ENCODE assay signal across 17 cellular contexts in genomic region chr1:202234331-202235002, GRCh38. TPM values are rescaled to one million over a fixed set of nuclear protein-coding genes. Genes with fewer than 3 reads are reported as not detected.
A peak's percentile ranks its signal among the peaks of the same experiment; 100 is the strongest.
DNase-seq lines count a peak whose midpoint lies in the region; ATAC-seq, FAIRE-seq and TF ChIP-seq lines count a peak whose summit lies in the region.
"Had no signal": no experiment of that assay in that cellular context is flagged by ENCODE, and none has a peak within 500 bp of the region (broad histone marks: within the 10 kb centered on the region; RNA-seq: fewer than 3 reads in every experiment).

No MANE protein-coding gene starts in this region.

- H3K36me3 Mint-ChIP-seq in osteocyte (ENCODE audit: unreplicated experiment): peaks cover 3% of the 10 kb centered on the region
- H3K36me3 Mint-ChIP-seq: CD4-positive, CD25-positive, alpha-beta regulatory T cell had no signal

- FAIRE-seq in HTR-8/SVneo (lab: Jason Lieb, UNC): no peak

- H3K27ac ChIP-seq in coronary artery: peak overlapping the region; percentile 78 to 96
- H3K27ac ChIP-seq: thyroid gland had no signal

- ATAC-seq in GM19397 (IDR thresholded peaks at IDR 0.05; ENCODE audit: unreplicated experiment): no peak
- ATAC-seq: SK-N-SH treated with all-trans-retinoic acid at 6 μM for 48 hours had no signal

- H3K4me3 ChIP-seq in coronary artery: no peak overlapping the region
- H3K4me3 ChIP-seq: thyroid gland had no signal

- peak overlapping the region; percentile 94 for H3K27ac Mint-ChIP-seq in osteocyte (ENCODE audit: unreplicated experiment)

- peaks cover 50% of the 10 kb centered on the region for H3K4me1 Mint-ChIP-seq in osteocyte (ENCODE audit: unreplicated experiment)

- H3K9me3 Mint-ChIP-seq in osteocyte (ENCODE audit: unreplicated experiment): no peaks in the 10 kb centered on the region

- peak; percentile 74 for DNase-seq in DMS 273 treated with DMSO at 0.1 percent for 48 hours (lab: John Stamatoyannopoulos, UW)
- peak; percentile 23 for DNase-seq in OCI-M1 (lab: John Stamatoyannopoulos, UW)
- no peak for DNase-seq in coronary artery (ENCODE audit: low spot score)
- no peak for DNase-seq in osteocyte (ENCODE audit: extremely low spot score, unreplicated experiment)
- no peak for DNase-seq in GM10266 (ENCODE audit: extremely low spot score)
- DNase-seq in NCI-H82 treated with DMSO at 0.1 percent for 48 hours (lab: John Stamatoyannopoulos, UW; ENCODE audit: unreplicated experiment): no peak
- DNase-seq in HTR-8/SVneo (ENCODE audit: insufficient read length, low spot score): no peak
- DNase-seq: CD4-positive, CD25-positive, alpha-beta regulatory T cell; central memory CD4-positive, alpha-beta T cell; MM.1S; NCI-H2107; stimulated activated CD4-positive, alpha-beta T cell treated with anti-CD3 and anti-CD28 coated beads, Interleukin-2, amount 100 ng/mL, for 24 hours; stimulated activated CD8-positive, alpha-beta memory T cell treated with anti-CD3 and anti-CD28 coated beads, Interleukin-4, amount 100 ng/mL, for 48 hours; thyroid gland had no signal

- TF ChIP-seq CTCF in coronary artery (IDR thresholded peaks at IDR 0.05): no peak
- no peak for TF ChIP-seq CTCF in osteocyte (IDR thresholded peaks at IDR 0.05)
- TF ChIP-seq CTCF in GM10266 (IDR thresholded peaks at IDR 0.05; ENCODE audit: control insufficient read depth, insufficient read depth, low read depth, missing control alignments): no peak

- no peak overlapping the region for H3K4me3 Mint-ChIP-seq in osteocyte (ENCODE audit: unreplicated experiment)

- H3K27me3 Mint-ChIP-seq in osteocyte (ENCODE audit: unreplicated experiment): no peaks in the 10 kb centered on the region

RNA-seq across cellular contexts. Expression of gene LGR6, which starts 40.9 kb away (rescaled TPM):
- total RNA-seq in osteocyte: 9.4 and 9.9 TPM in 2 replicates
- total RNA-seq: G401 had no signal

Comparison
In these comparisons a context has a peak if more than half of its experiments do, and no peak if none do; other contexts are left out.
1. DNase-seq: peak in DMS 273 treated with DMSO at 0.1 percent for 48 hours (single experiment) and OCI-M1 (single experiment); none in coronary artery (single experiment), osteocyte (single experiment), GM10266 (single experiment), NCI-H82 treated with DMSO at 0.1 percent for 48 hours (single experiment) and HTR-8/SVneo (single experiment).